ENCODE assay signal across 2 cellular contexts in the genomic region with DNA sequence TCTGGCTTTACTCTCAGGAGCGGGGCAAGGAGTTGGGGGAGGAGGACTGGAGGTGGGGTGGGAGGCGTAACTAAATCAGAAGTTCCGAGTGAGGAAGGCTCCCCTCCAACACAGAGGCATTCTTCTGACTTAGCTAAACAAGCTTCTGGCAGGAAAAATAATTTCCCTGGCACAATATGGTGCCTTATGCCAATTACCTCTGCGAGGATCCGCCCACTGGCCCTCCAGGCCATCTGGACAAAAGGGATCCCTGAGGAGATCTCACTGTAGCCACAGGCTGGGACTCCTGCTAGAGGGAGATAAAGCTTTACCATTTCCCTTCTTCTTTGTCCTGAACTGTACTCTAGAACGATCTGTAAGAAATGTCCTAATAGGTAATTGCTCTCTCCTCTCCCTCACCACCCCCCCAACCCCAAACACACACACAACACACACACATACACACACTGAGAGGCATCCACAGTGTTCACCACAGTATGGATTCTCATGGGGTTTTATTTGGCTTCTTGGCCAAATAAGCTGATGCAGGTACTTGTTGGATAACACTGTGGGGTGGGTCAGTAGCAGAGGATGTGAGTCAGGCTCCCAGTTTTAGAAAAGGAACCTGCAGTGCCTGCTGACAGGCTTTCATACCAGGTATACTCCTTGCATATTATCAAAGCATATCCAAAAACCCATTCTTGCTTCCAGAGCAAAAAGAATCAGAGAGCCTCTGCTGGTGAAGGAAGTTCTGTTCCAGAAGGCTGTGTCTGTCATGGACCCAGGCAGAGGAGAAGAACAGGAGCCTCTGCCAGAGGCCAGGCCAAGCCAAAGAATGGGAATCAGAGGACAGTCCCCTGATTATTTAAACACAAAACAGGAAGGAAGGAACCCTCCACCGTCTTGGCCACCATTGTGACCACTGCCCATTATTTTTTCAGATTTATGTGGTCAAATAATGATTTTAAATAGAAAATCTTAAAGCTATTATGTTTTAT.
TF ChIP-seq lines count a peak whose summit lies in the region.

No MANE protein-coding gene starts in this region.

TF ChIP-seq in HEK293, 187 proteins besides CTCF, POLR2A, EP300 and RAD21:
- TF ChIP-seq, protein P1, sequence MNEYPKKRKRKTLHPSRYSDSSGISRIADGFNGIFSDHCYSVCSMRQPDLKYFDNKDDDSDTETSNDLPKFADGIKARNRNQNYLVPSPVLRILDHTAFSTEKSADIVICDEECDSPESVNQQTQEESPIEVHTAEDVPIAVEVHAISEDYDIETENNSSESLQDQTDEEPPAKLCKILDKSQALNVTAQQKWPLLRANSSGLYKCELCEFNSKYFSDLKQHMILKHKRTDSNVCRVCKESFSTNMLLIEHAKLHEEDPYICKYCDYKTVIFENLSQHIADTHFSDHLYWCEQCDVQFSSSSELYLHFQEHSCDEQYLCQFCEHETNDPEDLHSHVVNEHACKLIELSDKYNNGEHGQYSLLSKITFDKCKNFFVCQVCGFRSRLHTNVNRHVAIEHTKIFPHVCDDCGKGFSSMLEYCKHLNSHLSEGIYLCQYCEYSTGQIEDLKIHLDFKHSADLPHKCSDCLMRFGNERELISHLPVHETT (tag by site-specific recombination; IDR thresholded peaks at IDR 0.05): no peak
- TF ChIP-seq FEZF1 (tag by site-specific recombination; IDR thresholded peaks at IDR 0.05): no peak
- peak; percentile 16 for TF ChIP-seq ZFHX2 (tag by site-specific recombination; conservative IDR thresholded peaks at IDR 0.05)
- no peak for TF ChIP-seq KLF8 (tag by site-specific recombination; IDR thresholded peaks at IDR 0.05)
- peak; percentile 50; the same call in 1 of the 2 replicates for TF ChIP-seq EGR2 (tag by site-specific recombination; IDR thresholded peaks at IDR 0.05; ENCODE audit: low read depth)
- peak; percentile 92 for TF ChIP-seq ZIC2 (tag by site-specific recombination; IDR thresholded peaks at IDR 0.05)
- TF ChIP-seq ZFP37 (tag by site-specific recombination; IDR thresholded peaks at IDR 0.05): no peak
- no peak for TF ChIP-seq ZNF155 (tag by site-specific recombination; IDR thresholded peaks at IDR 0.05)
- no peak for TF ChIP-seq ZNF776 (tag by site-specific recombination; IDR thresholded peaks at IDR 0.05; ENCODE audit: borderline replicate concordance)
- TF ChIP-seq ZNF670 (tag by site-specific recombination; IDR thresholded peaks at IDR 0.05; ENCODE audit: low read depth): no peak

TF ChIP-seq in H1, 55 proteins besides CTCF, POLR2A, EP300 and RAD21:
- TF ChIP-seq CEBPB (IDR thresholded peaks at IDR 0.05; ENCODE audit: low read depth, low read length) (no peak), EZH2 (IDR thresholded peaks at IDR 0.05; ENCODE audit: low read depth, low read length, severe bottlenecking) (no peak), KDM4A (IDR thresholded peaks at IDR 0.05; ENCODE audit: low read depth, low read length, severe bottlenecking) (no peak), POU5F1 (IDR thresholded peaks at IDR 0.05; ENCODE audit: low read depth, low read length) (no peak), TBP (IDR thresholded peaks at IDR 0.05; ENCODE audit: low read depth, low read length) (no peak), RNF2 (IDR thresholded peaks at IDR 0.05; ENCODE audit: borderline replicate concordance, low read depth, low read length, missing control alignments, poor library complexity, severe bottlenecking) (no peak), KDM5A (IDR thresholded peaks at IDR 0.05; ENCODE audit: low read length) (no peak), ZNF274 (IDR thresholded peaks at IDR 0.05; ENCODE audit: borderline replicate concordance, extremely low read depth, low read length) (no peak), FOSL1 (IDR thresholded peaks at IDR 0.05; ENCODE audit: insufficient read depth, low read depth, low read length) (no peak), SIRT6 (IDR thresholded peaks at IDR 0.05; ENCODE audit: low read length) (no peak), SP2 (IDR thresholded peaks at IDR 0.05; ENCODE audit: low read length) (no peak), KDM1A (IDR thresholded peaks at IDR 0.05; ENCODE audit: borderline replicate concordance, low read length) (no peak), SIN3A (conservative IDR thresholded peaks at IDR 0.05 in 1 of 2, IDR thresholded peaks at IDR 0.05 in 1 of 2; ENCODE audit: low read depth in 1 of 2, low read length in 2 of 2) (no peak), TEAD4 (IDR thresholded peaks at IDR 0.05; ENCODE audit: low read depth, low read length) (no peak), RXRA (IDR thresholded peaks at IDR 0.05; ENCODE audit: insufficient read depth, low read depth, low read length) (no peak), RFX5 (IDR thresholded peaks at IDR 0.05; ENCODE audit: borderline replicate concordance, low read depth, low read length) (no peak), CBX8 (IDR thresholded peaks at IDR 0.05; ENCODE audit: borderline replicate concordance, low read depth, low read length) (no peak), BACH1 (IDR thresholded peaks at IDR 0.05; ENCODE audit: low read length) (no peak)
- TF ChIP-seq, protein P2, sequence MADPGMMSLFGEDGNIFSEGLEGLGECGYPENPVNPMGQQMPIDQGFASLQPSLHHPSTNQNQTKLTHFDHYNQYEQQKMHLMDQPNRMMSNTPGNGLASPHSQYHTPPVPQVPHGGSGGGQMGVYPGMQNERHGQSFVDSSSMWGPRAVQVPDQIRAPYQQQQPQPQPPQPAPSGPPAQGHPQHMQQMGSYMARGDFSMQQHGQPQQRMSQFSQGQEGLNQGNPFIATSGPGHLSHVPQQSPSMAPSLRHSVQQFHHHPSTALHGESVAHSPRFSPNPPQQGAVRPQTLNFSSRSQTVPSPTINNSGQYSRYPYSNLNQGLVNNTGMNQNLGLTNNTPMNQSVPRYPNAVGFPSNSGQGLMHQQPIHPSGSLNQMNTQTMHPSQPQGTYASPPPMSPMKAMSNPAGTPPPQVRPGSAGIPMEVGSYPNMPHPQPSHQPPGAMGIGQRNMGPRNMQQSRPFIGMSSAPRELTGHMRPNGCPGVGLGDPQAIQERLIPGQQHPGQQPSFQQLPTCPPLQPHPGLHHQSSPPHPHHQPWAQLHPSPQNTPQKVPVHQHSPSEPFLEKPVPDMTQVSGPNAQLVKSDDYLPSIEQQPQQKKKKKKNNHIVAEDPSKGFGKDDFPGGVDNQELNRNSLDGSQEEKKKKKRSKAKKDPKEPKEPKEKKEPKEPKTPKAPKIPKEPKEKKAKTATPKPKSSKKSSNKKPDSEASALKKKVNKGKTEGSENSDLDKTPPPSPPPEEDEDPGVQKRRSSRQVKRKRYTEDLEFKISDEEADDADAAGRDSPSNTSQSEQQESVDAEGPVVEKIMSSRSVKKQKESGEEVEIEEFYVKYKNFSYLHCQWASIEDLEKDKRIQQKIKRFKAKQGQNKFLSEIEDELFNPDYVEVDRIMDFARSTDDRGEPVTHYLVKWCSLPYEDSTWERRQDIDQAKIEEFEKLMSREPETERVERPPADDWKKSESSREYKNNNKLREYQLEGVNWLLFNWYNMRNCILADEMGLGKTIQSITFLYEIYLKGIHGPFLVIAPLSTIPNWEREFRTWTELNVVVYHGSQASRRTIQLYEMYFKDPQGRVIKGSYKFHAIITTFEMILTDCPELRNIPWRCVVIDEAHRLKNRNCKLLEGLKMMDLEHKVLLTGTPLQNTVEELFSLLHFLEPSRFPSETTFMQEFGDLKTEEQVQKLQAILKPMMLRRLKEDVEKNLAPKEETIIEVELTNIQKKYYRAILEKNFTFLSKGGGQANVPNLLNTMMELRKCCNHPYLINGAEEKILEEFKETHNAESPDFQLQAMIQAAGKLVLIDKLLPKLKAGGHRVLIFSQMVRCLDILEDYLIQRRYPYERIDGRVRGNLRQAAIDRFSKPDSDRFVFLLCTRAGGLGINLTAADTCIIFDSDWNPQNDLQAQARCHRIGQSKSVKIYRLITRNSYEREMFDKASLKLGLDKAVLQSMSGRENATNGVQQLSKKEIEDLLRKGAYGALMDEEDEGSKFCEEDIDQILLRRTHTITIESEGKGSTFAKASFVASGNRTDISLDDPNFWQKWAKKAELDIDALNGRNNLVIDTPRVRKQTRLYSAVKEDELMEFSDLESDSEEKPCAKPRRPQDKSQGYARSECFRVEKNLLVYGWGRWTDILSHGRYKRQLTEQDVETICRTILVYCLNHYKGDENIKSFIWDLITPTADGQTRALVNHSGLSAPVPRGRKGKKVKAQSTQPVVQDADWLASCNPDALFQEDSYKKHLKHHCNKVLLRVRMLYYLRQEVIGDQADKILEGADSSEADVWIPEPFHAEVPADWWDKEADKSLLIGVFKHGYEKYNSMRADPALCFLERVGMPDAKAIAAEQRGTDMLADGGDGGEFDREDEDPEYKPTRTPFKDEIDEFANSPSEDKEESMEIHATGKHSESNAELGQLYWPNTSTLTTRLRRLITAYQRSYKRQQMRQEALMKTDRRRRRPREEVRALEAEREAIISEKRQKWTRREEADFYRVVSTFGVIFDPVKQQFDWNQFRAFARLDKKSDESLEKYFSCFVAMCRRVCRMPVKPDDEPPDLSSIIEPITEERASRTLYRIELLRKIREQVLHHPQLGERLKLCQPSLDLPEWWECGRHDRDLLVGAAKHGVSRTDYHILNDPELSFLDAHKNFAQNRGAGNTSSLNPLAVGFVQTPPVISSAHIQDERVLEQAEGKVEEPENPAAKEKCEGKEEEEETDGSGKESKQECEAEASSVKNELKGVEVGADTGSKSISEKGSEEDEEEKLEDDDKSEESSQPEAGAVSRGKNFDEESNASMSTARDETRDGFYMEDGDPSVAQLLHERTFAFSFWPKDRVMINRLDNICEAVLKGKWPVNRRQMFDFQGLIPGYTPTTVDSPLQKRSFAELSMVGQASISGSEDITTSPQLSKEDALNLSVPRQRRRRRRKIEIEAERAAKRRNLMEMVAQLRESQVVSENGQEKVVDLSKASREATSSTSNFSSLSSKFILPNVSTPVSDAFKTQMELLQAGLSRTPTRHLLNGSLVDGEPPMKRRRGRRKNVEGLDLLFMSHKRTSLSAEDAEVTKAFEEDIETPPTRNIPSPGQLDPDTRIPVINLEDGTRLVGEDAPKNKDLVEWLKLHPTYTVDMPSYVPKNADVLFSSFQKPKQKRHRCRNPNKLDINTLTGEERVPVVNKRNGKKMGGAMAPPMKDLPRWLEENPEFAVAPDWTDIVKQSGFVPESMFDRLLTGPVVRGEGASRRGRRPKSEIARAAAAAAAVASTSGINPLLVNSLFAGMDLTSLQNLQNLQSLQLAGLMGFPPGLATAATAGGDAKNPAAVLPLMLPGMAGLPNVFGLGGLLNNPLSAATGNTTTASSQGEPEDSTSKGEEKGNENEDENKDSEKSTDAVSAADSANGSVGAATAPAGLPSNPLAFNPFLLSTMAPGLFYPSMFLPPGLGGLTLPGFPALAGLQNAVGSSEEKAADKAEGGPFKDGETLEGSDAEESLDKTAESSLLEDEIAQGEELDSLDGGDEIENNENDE (IDR thresholded peaks at IDR 0.05; ENCODE audit: insufficient replicate concordance, low read length): no peak
TF ChIP-seq in H1: peak in this region for 0.
